Comparison of ENCODE assay signal across 8 cellular contexts in the genomic region with DNA sequence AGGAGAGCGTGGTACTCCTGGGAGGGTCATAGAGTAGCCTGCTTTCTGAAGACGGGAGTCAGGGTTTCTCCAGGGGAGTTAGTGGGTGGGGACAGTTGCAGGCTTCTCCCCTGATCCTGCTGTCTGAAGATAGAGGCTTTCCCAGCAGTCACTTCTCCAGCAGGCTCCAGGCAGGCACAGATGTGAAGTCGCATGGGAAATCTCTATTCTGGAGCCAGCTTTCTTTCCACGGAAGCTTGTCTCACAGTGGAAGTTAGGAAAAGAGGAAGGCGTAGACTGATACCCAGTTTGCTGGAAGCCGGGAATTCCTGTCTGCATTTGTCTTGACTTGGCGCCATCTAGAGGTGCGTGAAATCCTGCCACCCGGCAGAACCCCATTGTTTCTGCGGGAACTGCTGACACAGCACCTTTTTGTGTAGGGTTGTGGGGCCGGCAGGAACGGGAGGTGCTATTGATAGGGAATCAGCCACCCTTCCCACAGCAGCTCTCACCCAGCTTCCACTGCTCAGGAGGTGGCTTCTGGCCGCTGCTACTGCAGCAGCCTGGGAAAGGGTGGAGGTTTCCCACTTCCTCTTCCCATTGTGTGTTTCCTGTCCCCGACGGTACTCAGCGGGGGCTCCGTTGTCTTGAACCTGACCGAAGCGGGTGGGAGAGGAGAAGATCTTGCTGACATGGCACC. TPM values are rescaled to one million over a fixed set of nuclear protein-coding genes. Genes with fewer than 3 reads are reported as not detected.
DNase-seq lines count a peak whose midpoint lies in the region; ATAC-seq and TF ChIP-seq lines count a peak whose summit lies in the region.

No MANE protein-coding gene starts in this region.

- H3K27me3 ChIP-seq in BJ (ENCODE audit: control insufficient read depth, insufficient read depth, low read length): no peaks in the 10 kb centered on the region

- CTCF ChIA-PET in BJ (lab: Yijun Ruan, JAX): interaction anchor here (0.5 to 5.7 kb wide), 40 partner anchors 9 to 248 kb away, joined by 3 to 108 read pairs (median 4); partner anchors contain the start of genes AP2S1 and ARHGAP35

- DNase-seq in BJ (ENCODE audit: low read depth): no peak
- DNase-seq in HK-2 (ENCODE audit: unreplicated experiment): peak; percentile 62
- DNase-seq in NOMO-1 treated with DMSO at 0.1 percent for 48 hours (lab: John Stamatoyannopoulos, UW; ENCODE audit: unreplicated experiment): peak; percentile 17
- DNase-seq in activated T-cell treated with anti-CD3 and anti-CD28 coated beads for 1 hour (ENCODE audit: low read depth): peak; percentile 44
- peak; percentile 64 to 80 for DNase-seq in erythroblast (lab: John Stamatoyannopoulos, UW)
- DNase-seq in mucosa of gallbladder (ENCODE audit: low spot score): peak; percentile 87
- peak; percentile 26 for DNase-seq in stimulated activated CD8-positive, alpha-beta memory T cell treated with anti-CD3 and anti-CD28 coated beads, Interleukin-7, amount 100 ng/mL, for 24 hours (ENCODE audit: low read depth)

- no peak for ATAC-seq in HG02870 (IDR thresholded peaks at IDR 0.05; ENCODE audit: unreplicated experiment)

- POLR2A ChIA-PET in BJ (lab: Charles Lee): no interaction called here

- TF ChIP-seq CTCF in BJ (IDR thresholded peaks at IDR 0.05; ENCODE audit: insufficient read depth, low read depth, low read length): peak; percentile 86

- TF ChIP-seq POLR2A in erythroblast (IDR thresholded peaks at IDR 0.05; ENCODE audit: low read length): no peak

- no peak overlapping the region for H3K4me3 ChIP-seq in BJ (ENCODE audit: low read depth, low read length)

- H3K36me3 ChIP-seq in BJ (ENCODE audit: control insufficient read depth, insufficient read depth, low read length): peaks cover 47% of the 10 kb centered on the region

RNA-seq across cellular contexts. Expression of gene NPAS1, which starts 28.5 kb away (rescaled TPM):
- polyA plus RNA-seq in BJ (2011; rRNA removed): 2.6 and 4.6 TPM in 2 replicates
- 1.9 and 2.1 TPM in 2 replicates for polyA minus RNA-seq in BJ (2011; rRNA and poly(A)+ RNA removed)
- total RNA-seq in mucosa of gallbladder: 0.40 TPM

RNA-seq across cellular contexts. Expression of gene TMEM160, which starts 57.3 kb away (rescaled TPM):
- polyA plus RNA-seq in BJ (2011; rRNA removed): 11.8 and 11.9 TPM in 2 replicates
- polyA minus RNA-seq in BJ (2011; rRNA and poly(A)+ RNA removed): 1.6 and 4.1 TPM in 2 replicates
- 40.4 TPM for total RNA-seq in mucosa of gallbladder
